In the genomic region with DNA sequence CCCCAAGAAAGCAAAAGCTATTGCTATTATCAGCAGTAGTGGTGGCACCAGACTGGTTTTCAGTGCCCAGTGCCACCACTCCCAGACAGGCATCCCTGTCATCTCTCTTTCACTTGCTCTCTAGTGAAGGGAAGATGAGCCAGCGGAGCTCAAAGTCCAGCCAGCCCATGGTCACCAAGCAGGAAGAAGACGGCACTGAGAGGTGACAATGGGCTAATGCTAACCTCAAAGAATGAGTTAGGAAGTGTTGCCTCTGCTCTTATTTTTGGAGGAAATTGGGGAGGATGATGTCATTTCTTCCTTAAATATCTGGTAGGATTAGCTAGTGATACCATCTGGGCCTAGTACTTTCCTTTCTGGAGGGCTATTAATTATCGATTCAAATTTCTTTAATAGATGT, we compare ENCODE assay signal across 1 cellular context.
TF ChIP-seq lines count a peak whose summit lies in the region.

No MANE protein-coding gene starts in this region.

TF ChIP-seq in GM12878, 131 proteins besides CTCF, POLR2A, EP300 and RAD21:
- TF ChIP-seq IKZF2 (IDR thresholded peaks at IDR 0.05) (peak; percentile 75 to 77; a peak in 3 of 4 replicates), HDGF (IDR thresholded peaks at IDR 0.05) (no peak), RUNX3 (IDR thresholded peaks at IDR 0.05; ENCODE audit: low read length) (peak; percentile 29; the same call in 1 of the 2 replicates), NRF1 (conservative IDR thresholded peaks at IDR 0.05; ENCODE audit: low read depth, low read length) (no peak), FOXK2 (IDR thresholded peaks at IDR 0.05) (no peak), NFIC (IDR thresholded peaks at IDR 0.05; ENCODE audit: low read depth, low read length) (peak; percentile 11; the same call in 1 of the 2 replicates), IKZF1 (conservative IDR thresholded peaks at IDR 0.05) (peak; percentile 84), EED (IDR thresholded peaks at IDR 0.05; ENCODE audit: low read depth) (peak; percentile 58), ETV6 (conservative IDR thresholded peaks at IDR 0.05 in 1 of 2, IDR thresholded peaks at IDR 0.05 in 1 of 2; ENCODE audit: borderline replicate concordance in 1 of 2, low read depth in 1 of 2) (peak in 1 of 2 experiments; percentile 51; a peak in 2 of 4 replicates), BMI1 (IDR thresholded peaks at IDR 0.05; ENCODE audit: borderline replicate concordance) (no peak), BACH1 (IDR thresholded peaks at IDR 0.05; ENCODE audit: borderline replicate concordance) (0 out of 2 replicates have a peak, but pooled peaks have one; percentile 7), ATF7 (IDR thresholded peaks at IDR 0.05; ENCODE audit: low read depth) (peak; percentile 91), GATAD2B (conservative IDR thresholded peaks at IDR 0.05; ENCODE audit: low read depth) (0 out of 2 replicates have a peak, but pooled peaks have one; percentile 51)
TF ChIP-seq in GM12878: peak in this region for 9.
